ENCODE assay signal across 8 cellular contexts in genomic region chr15:60477991-60478632, GRCh38. TPM values are rescaled to one million over a fixed set of nuclear protein-coding genes. Genes with fewer than 3 reads are reported as not detected.
A peak's percentile ranks its signal among the peaks of the same experiment; 100 is the strongest.
DNase-seq lines count a peak whose midpoint lies in the region; ATAC-seq, FAIRE-seq and TF ChIP-seq lines count a peak whose summit lies in the region.

No MANE protein-coding gene starts in this region.

- peaks cover 4% of the 10 kb centered on the region for H3K27me3 Mint-ChIP-seq in endothelial cell (ENCODE audit: unreplicated experiment)

- intact Hi-C loops in vagina (cut with DNase I): no loop called here

- H3K36me3 ChIP-seq in SU-DHL-6 (ENCODE audit: low read length): peaks cover 20% of the 10 kb centered on the region
- peaks cover 20% of the 10 kb centered on the region for H3K36me3 ChIP-seq in mesodermal cell (ENCODE audit: control insufficient read depth, insufficient read depth, low read length)
- H3K36me3 ChIP-seq in vagina: no peaks in the 10 kb centered on the region

- no peak for TF ChIP-seq CTCF in AG09309 (IDR thresholded peaks at IDR 0.05; ENCODE audit: control insufficient read depth, insufficient read depth, low read depth, low read length, missing control alignments)
- no peak for TF ChIP-seq CTCF in SU-DHL-6 (IDR thresholded peaks at IDR 0.05; ENCODE audit: insufficient read depth, low read length, poor library complexity, severe bottlenecking)
- no peak for TF ChIP-seq CTCF in endothelial cell (IDR thresholded peaks at IDR 0.05; ENCODE audit: unreplicated experiment)
- no peak for TF ChIP-seq CTCF in vagina (IDR thresholded peaks at IDR 0.05)

- H3K4me2 ChIP-seq in SU-DHL-6 (ENCODE audit: low read depth, low read length, poor library complexity, severe bottlenecking): peak overlapping the region; percentile 82

- H3K9me3 ChIP-seq in SU-DHL-6 (ENCODE audit: insufficient read depth, low read length): no peaks in the 10 kb centered on the region
- H3K9me3 ChIP-seq in mesodermal cell (ENCODE audit: control insufficient read depth, low read length): no peaks in the 10 kb centered on the region
- no peaks in the 10 kb centered on the region for H3K9me3 ChIP-seq in vagina

- peak; percentile 47 for FAIRE-seq in GM19239 (lab: Jason Lieb, UNC)

- DNase-seq in AG09309 (ENCODE audit: low read depth) (no peak), GM19239 (ENCODE audit: insufficient read length, low spot score) (no peak), endothelial cell (ENCODE audit: low spot score) (no peak), vagina (ENCODE audit: extremely low spot score in 2 of 2) (no peak)
- no peak for DNase-seq in stimulated activated CD4-positive, alpha-beta T cell treated with anti-CD3 and anti-CD28 coated beads, Interleukin-2, amount 100 ng/mL, for 24 hours

- H2AFZ ChIP-seq in SU-DHL-6 (ENCODE audit: low read depth, low read length, severe bottlenecking): peak overlapping the region; percentile 94

- H3K9ac ChIP-seq in SU-DHL-6 (ENCODE audit: low read length): peak overlapping the region; percentile 89

- peaks cover 41% of the 10 kb centered on the region for H3K79me2 ChIP-seq in SU-DHL-6 (ENCODE audit: insufficient read depth, low read length)

- 3 to 12% methylated on average over 7 to 8 of the region's 9 CpGs for WGBS in mesodermal cell (ENCODE audit: insufficient coverage in 2 of 2), 2 experiments

- no peaks in the 10 kb centered on the region for H3K4me1 ChIP-seq in mesodermal cell (ENCODE audit: control insufficient read depth, insufficient read depth, low read length, poor library complexity, severe bottlenecking)
- peaks cover 36% of the 10 kb centered on the region for H3K4me1 ChIP-seq in vagina

- H3K4me1 Mint-ChIP-seq in endothelial cell (ENCODE audit: unreplicated experiment): peaks cover 22% of the 10 kb centered on the region

- peak overlapping the region; percentile 69 for H3K27ac ChIP-seq in SU-DHL-6 (ENCODE audit: low read depth, low read length)
- H3K27ac ChIP-seq in mesodermal cell (ENCODE audit: low read depth, low read length, severe bottlenecking): peak overlapping the region; percentile 89
- peak overlapping the region; percentile 81 for H3K27ac ChIP-seq in vagina

- H3K9me3 Mint-ChIP-seq in endothelial cell (ENCODE audit: unreplicated experiment): no peaks in the 10 kb centered on the region

- H3F3A ChIP-seq in SU-DHL-6 (ENCODE audit: insufficient read depth): no peaks in the 10 kb centered on the region; the same call in 1 of the 2 replicates

- no peaks in the 10 kb centered on the region for H4K20me1 ChIP-seq in SU-DHL-6 (ENCODE audit: low read depth, low read length)

- H3K36me3 Mint-ChIP-seq in endothelial cell (ENCODE audit: low read depth, unreplicated experiment): peaks cover 1% of the 10 kb centered on the region

- H3K27ac Mint-ChIP-seq in endothelial cell (ENCODE audit: unreplicated experiment): peak overlapping the region; percentile 100

- TF ChIP-seq POLR2A in vagina (IDR thresholded peaks at IDR 0.05): no peak

- H3K27me3 ChIP-seq in SU-DHL-6 (ENCODE audit: low read length) (no peaks in the 10 kb centered on the region), vagina (no peaks in the 10 kb centered on the region)

- peak overlapping the region; percentile 99 for H3K4me3 Mint-ChIP-seq in endothelial cell (ENCODE audit: unreplicated experiment)

- H3K9me2 ChIP-seq in SU-DHL-6 (replicated peaks; ENCODE audit: insufficient read depth, low read length): no peaks in the 10 kb centered on the region

- no peak for ATAC-seq in HG02623 (IDR thresholded peaks at IDR 0.05; ENCODE audit: unreplicated experiment)

- H3K4me3 ChIP-seq in AG09309 (ENCODE audit: control insufficient read depth, low read depth, low read length): peak overlapping the region; percentile 77
- peak overlapping the region; percentile 88 for H3K4me3 ChIP-seq in SU-DHL-6 (ENCODE audit: insufficient read depth, low read length, poor library complexity, severe bottlenecking)
- H3K4me3 ChIP-seq in mesodermal cell (ENCODE audit: extremely low read depth, insufficient read depth, low read length, poor library complexity, severe bottlenecking): peak overlapping the region; percentile 84
- peak overlapping the region; percentile 67 to 70 for H3K4me3 ChIP-seq in vagina

RNA-seq across cellular contexts. Expression of gene ICE2, which starts 0.8 kb away (rescaled TPM):
- total RNA-seq in endothelial cell (ENCODE audit: unreplicated experiment) (42.2 TPM), vagina (25.0 TPM)
- polyA plus RNA-seq in mesodermal cell (2013, experiment 1 of 2): 45.4 TPM
- 56.0 TPM for polyA plus RNA-seq in mesodermal cell (2013, experiment 2 of 2)
